In the genomic region with DNA sequence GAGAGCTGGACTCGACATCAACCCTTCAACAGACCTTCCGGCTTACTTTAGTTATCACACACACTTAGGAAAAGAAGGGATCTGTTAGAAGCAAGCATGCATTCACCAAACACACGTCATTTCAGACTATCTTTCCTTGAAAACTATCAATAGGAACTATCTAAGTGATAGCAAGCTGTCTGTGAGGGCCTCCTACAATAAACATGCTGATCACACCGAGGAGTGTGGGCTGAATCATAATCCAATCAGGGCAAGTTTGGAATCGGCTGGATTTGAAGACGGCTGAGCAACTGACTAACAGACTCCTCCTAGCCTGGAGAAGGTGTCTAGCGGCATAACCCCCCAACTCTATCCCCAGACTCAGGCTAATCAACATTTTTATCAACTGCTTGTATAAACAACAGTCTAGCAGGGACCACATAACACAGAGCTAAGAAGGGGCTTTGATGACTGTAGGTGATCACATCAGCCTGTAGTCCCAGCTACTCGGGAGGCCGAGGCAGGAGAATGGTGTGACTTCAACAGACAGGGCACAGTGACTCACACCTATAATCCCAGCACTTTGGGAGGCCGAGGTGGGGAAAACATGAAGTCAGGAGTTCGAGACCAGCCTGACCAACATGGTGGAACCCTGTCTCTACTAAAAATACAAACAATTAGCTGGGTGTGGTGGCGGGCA, we compare ENCODE assay signal across 17 cellular contexts. TPM values are rescaled to one million over a fixed set of nuclear protein-coding genes. Genes with fewer than 3 reads are reported as not detected.
A peak's percentile ranks its signal among the peaks of the same experiment; 100 is the strongest.
DNase-seq lines count a peak whose midpoint lies in the region; ATAC-seq and TF ChIP-seq lines count a peak whose summit lies in the region.
"Had no signal": no experiment of that assay in that cellular context is flagged by ENCODE, and none has a peak within 500 bp of the region (broad histone marks: within the 10 kb centered on the region; RNA-seq: fewer than 3 reads in every experiment).

No MANE protein-coding gene starts in this region.

- TF ChIP-seq CTCF in HFFc6 (IDR thresholded peaks at IDR 0.05) (no peak), sigmoid colon (IDR thresholded peaks at IDR 0.05) (no peak)

- no peak for TF ChIP-seq EP300 in sigmoid colon (IDR thresholded peaks at IDR 0.05)

- peaks cover 0 to 81% (median 65%) of the 10 kb centered on the region in 4 donors for H3K4me1 ChIP-seq in sigmoid colon

- peak overlapping the region in 3 of 4 donors; percentile 80 to 93 (median 92) for H3K27ac ChIP-seq in sigmoid colon
- H3K27ac ChIP-seq: C4-2B, dorsolateral prefrontal cortex had no signal

- ATAC-seq in HG03135 (IDR thresholded peaks at IDR 0.05; ENCODE audit: unreplicated experiment), result no peak

- WGBS in sigmoid colon, 2 donors, result 65 to 70% methylated on average over 12 of the region's 12 CpGs

- H3K27ac Mint-ChIP-seq in HFFc6, result peak overlapping the region; percentile 92
- H3K27ac Mint-ChIP-seq: T-helper 1 cell treated with Interleukin-12 subunit alpha and Interleukin-12 subunit beta and Interleukin-4 antibody, amounts not matched to agents 30 μg/mL and 1 μg/mL, for 36 hours had no signal

- TF ChIP-seq POLR2A in sigmoid colon (IDR thresholded peaks at IDR 0.05), result no peak

- peaks cover 60% of the 10 kb centered on the region for H3K4me1 Mint-ChIP-seq in HFFc6 (ENCODE audit: low read depth)

- no peaks in the 10 kb centered on the region for H3K9me3 ChIP-seq in sigmoid colon
- H3K9me3 ChIP-seq: MG63 had no signal

- no peaks in the 10 kb centered on the region for H3K9me3 Mint-ChIP-seq in HFFc6
- H3K9me3 Mint-ChIP-seq: T-helper 1 cell treated with Interleukin-12 subunit alpha and Interleukin-12 subunit beta and Interleukin-4 antibody, amounts not matched to agents 30 μg/mL and 1 μg/mL, for 36 hours had no signal

- H3K4me3 ChIP-seq in sigmoid colon, result no peak overlapping the region
- H3K4me3 ChIP-seq: dorsolateral prefrontal cortex, lung, MG63 had no signal

- H3K36me3 ChIP-seq in sigmoid colon, result no peaks in the 10 kb centered on the region

- peaks cover 2% of the 10 kb centered on the region for H3K27me3 Mint-ChIP-seq in HFFc6 (ENCODE audit: insufficient read depth)

- peak overlapping the region; percentile 80 for H3K4me3 Mint-ChIP-seq in HFFc6
- H3K4me3 Mint-ChIP-seq: T-helper 1 cell treated with Interleukin-12 subunit alpha and Interleukin-12 subunit beta and Interleukin-4 antibody, amounts not matched to agents 30 μg/mL and 1 μg/mL, for 36 hours had no signal

- intact Hi-C loops in sigmoid colon (cut with DNase I), result no loop called here

- DNase-seq in HFFc6 (peak; percentile 62), amniotic epithelial cell (ENCODE audit: low read depth) (peak; percentile 62), islet precursor cell (peak; percentile 79), sigmoid colon (no peak), retina (no peak), NCI-H1048 (lab: John Stamatoyannopoulos, UW) (no peak)
- DNase-seq: activated naive CD4-positive, alpha-beta T cell treated with Interleukin-2 at 50 U/mL for 16 hours; DMS79 treated with DMSO at 0.1 percent for 48 hours; dorsolateral prefrontal cortex; MG63; NCI-H187; nucleus accumbens; stimulated activated CD4-positive, alpha-beta T cell treated with anti-CD3 and anti-CD28 coated beads, Interleukin-4, amount 100 ng/mL, for 4 hours had no signal

- peaks cover 13% of the 10 kb centered on the region for H3K36me3 Mint-ChIP-seq in HFFc6 (ENCODE audit: low read depth)

- no peaks in the 10 kb centered on the region for H3K27me3 ChIP-seq in sigmoid colon
- H3K27me3 ChIP-seq: MG63 had no signal

RNA-seq across cellular contexts. Expression of a gene that starts 14.1 kb away (rescaled TPM):
- 10 to 100 TPM; 81.7 to 93.8 (median 92.2) TPM for total RNA-seq in HFFc6 (2021; fragmentation: NEBNext Ultra II Directional; extraction: Animal tissue kit (Norgen Biotek cat#: 25700))
- total RNA-seq in sigmoid colon, result 10 to 100 TPM; 50.4 to 75.9 (median 67.1) TPM
- 10 to 100 TPM in 1 of 3 donors, 1 to 10 TPM in 2; 1.4 to 11.5 (median 8.4) TPM for polyA plus RNA-seq in sigmoid colon

RNA-seq across cellular contexts. Expression of a gene that starts 31.5 kb away (rescaled TPM):
- total RNA-seq in HFFc6 (2021; fragmentation: NEBNext Ultra II Directional; extraction: Animal tissue kit (Norgen Biotek cat#: 25700)), result 10 to 100 TPM; 16.8 to 21.5 (median 18.2) TPM
- 10 to 100 TPM in 3 of 4 donors, 1 to 10 TPM in 1; 8.0 to 13.6 (median 11.0) TPM for total RNA-seq in sigmoid colon
- 1 to 10 TPM; 6.0 to 9.2 (median 8.1) TPM for polyA plus RNA-seq in sigmoid colon

Comparison
In these comparisons a context has a peak if more than half of its experiments do, and no peak if none do; other contexts are left out.
1. DNase-seq: peak in HFFc6 (single experiment), amniotic epithelial cell (single experiment) and islet precursor cell (single experiment); none in sigmoid colon (single experiment), retina (single experiment) and NCI-H1048 (single experiment).